Comparison of ENCODE assay signal across 6 cellular contexts in the genomic region with DNA sequence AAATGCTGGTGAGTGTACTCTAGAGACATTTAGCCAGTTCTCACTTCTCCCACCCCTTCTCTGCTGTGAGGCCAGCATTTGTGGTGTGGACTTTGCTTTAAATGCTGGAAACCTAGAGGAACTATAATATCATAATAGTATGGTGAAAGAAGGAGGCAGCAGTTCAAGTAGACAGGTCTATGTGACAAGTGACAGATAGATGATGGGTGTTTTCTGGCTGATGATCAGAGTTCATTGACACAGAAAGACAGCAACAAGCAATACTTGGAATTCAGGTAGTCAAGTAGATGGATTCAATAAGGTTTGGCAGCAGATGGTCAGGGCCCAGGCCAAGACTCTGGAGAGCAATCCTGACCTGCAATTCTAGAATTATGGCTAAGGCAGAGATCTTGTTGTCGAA.
"Had no signal": no experiment of that assay in that cellular context is flagged by ENCODE, and none has a peak within 500 bp of the region (broad histone marks: within the 10 kb centered on the region; RNA-seq: fewer than 3 reads in every experiment).

No MANE protein-coding gene starts in this region.

- H3K4me3 ChIP-seq: K562 had no signal

- H3K4me1 Mint-ChIP-seq: IgD-negative memory B cell had no signal

- H3K27me3 Mint-ChIP-seq: IgD-negative memory B cell had no signal

- H3K4me3 Mint-ChIP-seq: IgD-negative memory B cell had no signal

- DNase-seq: IMR-90, KBM-7 had no signal

- H3K36me3 Mint-ChIP-seq: IgD-negative memory B cell had no signal

- H3K27ac Mint-ChIP-seq: IgD-negative memory B cell had no signal

- ATAC-seq: HepG2, K562 had no signal

- H3K27ac ChIP-seq: HL-60 had no signal
